ENCODE assay signal across 9 cellular contexts in the genomic region with DNA sequence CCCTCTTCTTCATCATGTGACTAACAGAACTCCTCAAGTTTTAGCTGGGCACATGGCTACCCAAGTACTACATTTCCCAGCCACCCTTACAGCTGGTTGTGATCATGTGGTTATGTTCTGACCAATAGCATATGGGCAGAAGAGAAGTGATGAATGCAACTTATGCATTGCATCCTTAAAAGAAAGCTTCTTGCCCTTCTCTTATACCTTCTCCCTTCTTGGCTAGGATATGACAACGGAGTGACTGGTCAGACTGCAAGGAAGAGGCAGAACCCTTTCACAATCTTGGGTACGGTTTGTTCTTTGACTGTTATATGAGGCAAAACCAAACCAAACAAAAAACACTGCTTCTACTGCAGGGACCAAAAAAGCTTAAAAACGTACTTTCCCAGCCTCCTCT.
DNase-seq lines count a peak whose midpoint lies in the region; ATAC-seq and TF ChIP-seq lines count a peak whose summit lies in the region.
"Had no signal": no experiment of that assay in that cellular context is flagged by ENCODE, and none has a peak within 500 bp of the region (broad histone marks: within the 10 kb centered on the region; RNA-seq: fewer than 3 reads in every experiment).

No MANE protein-coding gene starts in this region.

- H3K4me1 ChIP-seq in OCI-LY1 (ENCODE audit: insufficient read depth, low read length, severe bottlenecking) (peaks cover 65% of the 10 kb centered on the region), tibial nerve (peaks cover 0 to 23% (median 6%) of the 10 kb centered on the region in 4 donors)

- no peaks in the 10 kb centered on the region for H3K9me3 ChIP-seq in OCI-LY1 (ENCODE audit: low read length)
- H3K9me3 ChIP-seq in tibial nerve = no peaks in the 10 kb centered on the region

- WGBS in tibial nerve, 2 donors = 20 to 43% methylated on average over 3 of the region's 3 CpGs

- no peak for DNase-seq in Right ventricle myocardium superior
- no peak for DNase-seq in cardiac septum (ENCODE audit: low spot score)
- DNase-seq in foreskin fibroblast = peak; percentile 66 to 83
- no peak for DNase-seq in tibial nerve (ENCODE audit: low spot score in 2 of 2)
- DNase-seq in posterior vena cava (ENCODE audit: low spot score) = no peak
- no peak for DNase-seq in ACHN
- no peak for DNase-seq in occipital lobe (lab: John Stamatoyannopoulos, UW)
- DNase-seq: NCI-H146 had no signal

- no peaks in the 10 kb centered on the region for H4K20me1 ChIP-seq in OCI-LY1 (ENCODE audit: insufficient read depth, low read length)

- in situ Hi-C loops in ACHN (cut with HindIII; ENCODE audit: low pct_ligation_motif_present, low pct_unique_long_range_greater_than_20kb, low sequenced_read_pairs) = no loop called here

- no peaks in the 10 kb centered on the region for H3K79me2 ChIP-seq in OCI-LY1 (ENCODE audit: insufficient read depth, low read length)

- no peak for TF ChIP-seq CTCF in OCI-LY1 (IDR thresholded peaks at IDR 0.05; ENCODE audit: low read length)
- no peak for TF ChIP-seq CTCF in foreskin fibroblast (IDR thresholded peaks at IDR 0.05; ENCODE audit: low read depth, low read length)
- no peak for TF ChIP-seq CTCF in tibial nerve (IDR thresholded peaks at IDR 0.05)

- H3K4me2 ChIP-seq in OCI-LY1 (ENCODE audit: low read length) = peak overlapping the region; percentile 53

- H3K4me3 ChIP-seq in OCI-LY1 (ENCODE audit: low read depth, low read length, poor library complexity, severe bottlenecking) (peak overlapping the region; percentile 15), foreskin fibroblast (ENCODE audit: low read depth in 1 of 2, low read length in 2 of 2) (no peak overlapping the region), tibial nerve (no peak overlapping the region)

- intact Hi-C loops in Right ventricle myocardium superior (cut with DNase I) = loop anchor here (10.0 kb wide), 2 partner anchors 206 to 786 kb away; no protein-coding TSS in a partner anchor
- intact Hi-C loops in cardiac septum (cut with DNase I) = loop anchor here (5.0 to 10.0 kb wide), 3 partner anchors 246 to 896 kb away; a partner anchor contains a TSS
- intact Hi-C loops in posterior vena cava (cut with DNase I) = loop anchor here (10.0 kb wide), 2 partner anchors 246 to 656 kb away; a partner anchor contains a TSS

- peak; percentile 12 for ATAC-seq in Right ventricle myocardium superior (ENCODE audit: poor library complexity)

- TF ChIP-seq POLR2A in tibial nerve (IDR thresholded peaks at IDR 0.05) = peak in 1 of 2 donors; percentile 3

- peak in 1 of 2 donors; percentile 42 for TF ChIP-seq EP300 in tibial nerve (IDR thresholded peaks at IDR 0.05)

- H2AFZ ChIP-seq in OCI-LY1 (ENCODE audit: low read length) = peak overlapping the region; percentile 5; the same call in 1 of the 2 replicates

- H3F3A ChIP-seq in OCI-LY1 (ENCODE audit: insufficient read depth, low read length) = peaks cover 16% of the 10 kb centered on the region

- no peaks in the 10 kb centered on the region for H3K9me2 ChIP-seq in OCI-LY1 (ENCODE audit: low read depth, low read length)

- H3K9ac ChIP-seq in OCI-LY1 (ENCODE audit: low read length) = peak overlapping the region; percentile 25; the same call in 1 of the 2 replicates

- peak overlapping the region; percentile 87 for H3K27ac ChIP-seq in OCI-LY1 (ENCODE audit: low read depth, low read length, poor library complexity, severe bottlenecking)
- H3K27ac ChIP-seq in tibial nerve = peak overlapping the region in 3 of 4 donors; percentile 44 to 81 (median 70)

- H3K27me3 ChIP-seq in OCI-LY1 (ENCODE audit: insufficient read depth, low read length) (no peaks in the 10 kb centered on the region), tibial nerve (no peaks in the 10 kb centered on the region)

- H3K36me3 ChIP-seq in OCI-LY1 (ENCODE audit: insufficient read depth, low read length) (no peaks in the 10 kb centered on the region), tibial nerve (no peaks in the 10 kb centered on the region)

Comparison
In these comparisons a context has a peak if more than half of its experiments do, and no peak if none do; other contexts are left out.
1. DNase-seq: peak in foreskin fibroblast (2 of 2); none in Right ventricle myocardium superior (single experiment), cardiac septum (single experiment), tibial nerve (0 of 2), posterior vena cava (single experiment), ACHN (single experiment) and occipital lobe (single experiment).